ENCODE assay signal across 1 cellular context in the genomic region with DNA sequence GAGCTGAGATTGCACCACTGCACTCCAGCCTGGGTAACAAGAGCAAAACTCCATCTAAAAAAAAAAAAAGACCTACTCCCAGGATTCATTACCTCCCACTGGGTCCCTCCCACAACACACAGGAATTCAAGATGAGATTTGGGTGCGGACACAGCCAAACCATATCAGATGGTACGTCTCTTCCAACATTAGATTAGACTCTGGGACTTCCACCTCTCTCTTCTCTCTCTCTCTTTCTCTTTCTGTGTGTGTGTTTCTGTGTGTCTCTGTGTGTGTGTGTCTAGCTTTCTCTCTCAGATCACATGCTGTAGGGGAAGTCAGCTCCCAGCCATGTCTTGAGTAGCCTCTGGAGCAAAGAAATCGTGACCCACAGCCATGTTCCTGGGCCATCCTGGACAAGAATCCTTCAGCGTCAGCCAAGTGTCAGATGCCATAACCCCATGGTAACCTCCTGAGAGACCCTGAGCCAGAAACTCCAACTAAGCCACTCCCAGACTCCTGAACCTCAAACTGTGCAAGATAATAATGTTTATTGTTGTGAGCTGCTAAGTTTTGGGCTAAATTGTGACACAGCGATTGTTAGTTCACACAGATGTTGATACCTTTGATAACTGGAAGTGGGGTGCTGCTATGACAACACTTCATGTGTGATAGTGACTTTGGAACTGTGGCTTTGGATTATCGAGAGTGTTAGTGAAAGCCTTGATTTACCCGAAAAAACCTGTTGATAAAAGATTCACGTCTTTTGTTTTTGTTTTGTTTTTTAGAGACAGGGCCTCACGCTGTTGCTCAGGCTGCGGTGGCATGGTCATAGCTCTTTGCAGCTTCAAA.
TF ChIP-seq lines count a peak whose summit lies in the region.

No MANE protein-coding gene starts in this region.

TF ChIP-seq in K562, 482 proteins besides CTCF, POLR2A, EP300 and RAD21 (continued from another document and continues in another):
- TF ChIP-seq, protein P1, sequence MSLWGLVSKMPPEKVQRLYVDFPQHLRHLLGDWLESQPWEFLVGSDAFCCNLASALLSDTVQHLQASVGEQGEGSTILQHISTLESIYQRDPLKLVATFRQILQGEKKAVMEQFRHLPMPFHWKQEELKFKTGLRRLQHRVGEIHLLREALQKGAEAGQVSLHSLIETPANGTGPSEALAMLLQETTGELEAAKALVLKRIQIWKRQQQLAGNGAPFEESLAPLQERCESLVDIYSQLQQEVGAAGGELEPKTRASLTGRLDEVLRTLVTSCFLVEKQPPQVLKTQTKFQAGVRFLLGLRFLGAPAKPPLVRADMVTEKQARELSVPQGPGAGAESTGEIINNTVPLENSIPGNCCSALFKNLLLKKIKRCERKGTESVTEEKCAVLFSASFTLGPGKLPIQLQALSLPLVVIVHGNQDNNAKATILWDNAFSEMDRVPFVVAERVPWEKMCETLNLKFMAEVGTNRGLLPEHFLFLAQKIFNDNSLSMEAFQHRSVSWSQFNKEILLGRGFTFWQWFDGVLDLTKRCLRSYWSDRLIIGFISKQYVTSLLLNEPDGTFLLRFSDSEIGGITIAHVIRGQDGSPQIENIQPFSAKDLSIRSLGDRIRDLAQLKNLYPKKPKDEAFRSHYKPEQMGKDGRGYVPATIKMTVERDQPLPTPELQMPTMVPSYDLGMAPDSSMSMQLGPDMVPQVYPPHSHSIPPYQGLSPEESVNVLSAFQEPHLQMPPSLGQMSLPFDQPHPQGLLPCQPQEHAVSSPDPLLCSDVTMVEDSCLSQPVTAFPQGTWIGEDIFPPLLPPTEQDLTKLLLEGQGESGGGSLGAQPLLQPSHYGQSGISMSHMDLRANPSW (CRISPR knock-in tag; IDR thresholded peaks at IDR 0.05) = 0 out of 2 replicates have a peak, but pooled peaks have one; percentile 48
- TF ChIP-seq MEF2D (tag; conservative IDR thresholded peaks at IDR 0.05; ENCODE audit: low read depth) (no peak), MTA1 (IDR thresholded peaks at IDR 0.05; ENCODE audit: borderline replicate concordance) (peak; percentile 79; the same call in 1 of the 2 replicates), KLF6 (CRISPR knock-in tag; IDR thresholded peaks at IDR 0.05; ENCODE audit: borderline replicate concordance) (peak; percentile 68; the same call in 1 of the 2 replicates), JUND (IDR thresholded peaks at IDR 0.05; ENCODE audit: borderline replicate concordance, low read depth, low read length) (peak; percentile 33; the same call in 1 of the 2 replicates), JUND (tag; IDR thresholded peaks at IDR 0.05; ENCODE audit: borderline replicate concordance, low read depth, low read length) (no peak), TSC22D4 (tag; IDR thresholded peaks at IDR 0.05) (no peak), FOXM1 (IDR thresholded peaks at IDR 0.05; ENCODE audit: low read depth) (peak; percentile 27; the same call in 1 of the 2 replicates), FOXM1 (CRISPR knock-in tag; IDR thresholded peaks at IDR 0.05; ENCODE audit: low read depth) (no peak), PRPF4 (IDR thresholded peaks at IDR 0.05; ENCODE audit: insufficient read depth, low read depth, low read length, poor library complexity, severe bottlenecking) (no peak), OTX1 (CRISPR knock-in tag; IDR thresholded peaks at IDR 0.05) (peak; percentile 82; the same call in 1 of the 2 replicates), ZNF175 (CRISPR knock-in tag; IDR thresholded peaks at IDR 0.05; ENCODE audit: low read depth) (0 out of 2 replicates have a peak, but pooled peaks have one; percentile 55), MAZ (CRISPR knock-in tag; conservative IDR thresholded peaks at IDR 0.05 in 1 of 2, IDR thresholded peaks at IDR 0.05 in 1 of 2) (peak in 1 of 2 experiments; percentile 52; a peak in 1 of 4 replicates), FUS (optimal IDR thresholded peaks at IDR 0.05; ENCODE audit: low read depth, low read length) (no peak), NR2C2 (CRISPR knock-in tag; IDR thresholded peaks at IDR 0.05) (no peak), NR2C2 (tag; IDR thresholded peaks at IDR 0.05) (peak; percentile 59), MXI1 (IDR thresholded peaks at IDR 0.05; ENCODE audit: low read depth, low read length) (peak; percentile 72; the same call in 1 of the 2 replicates), GATA2 (CRISPR knock-in tag; IDR thresholded peaks at IDR 0.05) (peak; percentile 39; the same call in 1 of the 2 replicates), ZNF589 (CRISPR knock-in tag; IDR thresholded peaks at IDR 0.05; ENCODE audit: low read depth) (no peak), ELF4 (CRISPR knock-in tag; IDR thresholded peaks at IDR 0.05) (0 out of 2 replicates have a peak, but pooled peaks have one; percentile 61), ELF1 (tag; IDR thresholded peaks at IDR 0.05) (peak; percentile 42; the same call in 1 of the 2 replicates), STAG1 (CRISPR knock-in tag; IDR thresholded peaks at IDR 0.05; ENCODE audit: borderline replicate concordance) (no peak), SMARCE1 (IDR thresholded peaks at IDR 0.05) (peak; percentile 70)
- TF ChIP-seq, protein P2, sequence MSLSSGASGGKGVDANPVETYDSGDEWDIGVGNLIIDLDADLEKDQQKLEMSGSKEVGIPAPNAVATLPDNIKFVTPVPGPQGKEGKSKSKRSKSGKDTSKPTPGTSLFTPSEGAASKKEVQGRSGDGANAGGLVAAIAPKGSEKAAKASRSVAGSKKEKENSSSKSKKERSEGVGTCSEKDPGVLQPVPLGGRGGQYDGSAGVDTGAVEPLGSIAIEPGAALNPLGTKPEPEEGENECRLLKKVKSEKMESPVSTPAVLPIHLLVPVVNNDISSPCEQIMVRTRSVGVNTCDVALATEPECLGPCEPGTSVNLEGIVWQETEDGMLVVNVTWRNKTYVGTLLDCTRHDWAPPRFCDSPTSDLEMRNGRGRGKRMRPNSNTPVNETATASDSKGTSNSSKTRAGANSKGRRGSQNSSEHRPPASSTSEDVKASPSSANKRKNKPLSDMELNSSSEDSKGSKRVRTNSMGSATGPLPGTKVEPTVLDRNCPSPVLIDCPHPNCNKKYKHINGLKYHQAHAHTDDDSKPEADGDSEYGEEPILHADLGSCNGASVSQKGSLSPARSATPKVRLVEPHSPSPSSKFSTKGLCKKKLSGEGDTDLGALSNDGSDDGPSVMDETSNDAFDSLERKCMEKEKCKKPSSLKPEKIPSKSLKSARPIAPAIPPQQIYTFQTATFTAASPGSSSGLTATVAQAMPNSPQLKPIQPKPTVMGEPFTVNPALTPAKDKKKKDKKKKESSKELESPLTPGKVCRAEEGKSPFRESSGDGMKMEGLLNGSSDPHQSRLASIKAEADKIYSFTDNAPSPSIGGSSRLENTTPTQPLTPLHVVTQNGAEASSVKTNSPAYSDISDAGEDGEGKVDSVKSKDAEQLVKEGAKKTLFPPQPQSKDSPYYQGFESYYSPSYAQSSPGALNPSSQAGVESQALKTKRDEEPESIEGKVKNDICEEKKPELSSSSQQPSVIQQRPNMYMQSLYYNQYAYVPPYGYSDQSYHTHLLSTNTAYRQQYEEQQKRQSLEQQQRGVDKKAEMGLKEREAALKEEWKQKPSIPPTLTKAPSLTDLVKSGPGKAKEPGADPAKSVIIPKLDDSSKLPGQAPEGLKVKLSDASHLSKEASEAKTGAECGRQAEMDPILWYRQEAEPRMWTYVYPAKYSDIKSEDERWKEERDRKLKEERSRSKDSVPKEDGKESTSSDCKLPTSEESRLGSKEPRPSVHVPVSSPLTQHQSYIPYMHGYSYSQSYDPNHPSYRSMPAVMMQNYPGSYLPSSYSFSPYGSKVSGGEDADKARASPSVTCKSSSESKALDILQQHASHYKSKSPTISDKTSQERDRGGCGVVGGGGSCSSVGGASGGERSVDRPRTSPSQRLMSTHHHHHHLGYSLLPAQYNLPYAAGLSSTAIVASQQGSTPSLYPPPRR (CRISPR knock-in tag; IDR thresholded peaks at IDR 0.05; ENCODE audit: borderline replicate concordance) = 0 out of 2 replicates have a peak, but pooled peaks have one; percentile 28
- TF ChIP-seq, protein P3, sequence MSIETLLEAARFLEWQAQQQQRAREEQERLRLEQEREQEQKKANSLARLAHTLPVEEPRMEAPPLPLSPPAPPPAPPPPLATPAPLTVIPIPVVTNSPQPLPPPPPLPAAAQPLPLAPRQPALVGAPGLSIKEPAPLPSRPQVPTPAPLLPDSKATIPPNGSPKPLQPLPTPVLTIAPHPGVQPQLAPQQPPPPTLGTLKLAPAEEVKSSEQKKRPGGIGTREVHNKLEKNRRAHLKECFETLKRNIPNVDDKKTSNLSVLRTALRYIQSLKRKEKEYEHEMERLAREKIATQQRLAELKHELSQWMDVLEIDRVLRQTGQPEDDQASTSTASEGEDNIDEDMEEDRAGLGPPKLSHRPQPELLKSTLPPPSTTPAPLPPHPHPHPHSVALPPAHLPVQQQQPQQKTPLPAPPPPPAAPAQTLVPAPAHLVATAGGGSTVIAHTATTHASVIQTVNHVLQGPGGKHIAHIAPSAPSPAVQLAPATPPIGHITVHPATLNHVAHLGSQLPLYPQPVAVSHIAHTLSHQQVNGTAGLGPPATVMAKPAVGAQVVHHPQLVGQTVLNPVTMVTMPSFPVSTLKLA (conservative IDR thresholded peaks at IDR 0.05) = 0 out of 4 replicates have a peak, but pooled peaks of 1 of the 2 experiments have one; percentile 36
- TF ChIP-seq, protein P4, sequence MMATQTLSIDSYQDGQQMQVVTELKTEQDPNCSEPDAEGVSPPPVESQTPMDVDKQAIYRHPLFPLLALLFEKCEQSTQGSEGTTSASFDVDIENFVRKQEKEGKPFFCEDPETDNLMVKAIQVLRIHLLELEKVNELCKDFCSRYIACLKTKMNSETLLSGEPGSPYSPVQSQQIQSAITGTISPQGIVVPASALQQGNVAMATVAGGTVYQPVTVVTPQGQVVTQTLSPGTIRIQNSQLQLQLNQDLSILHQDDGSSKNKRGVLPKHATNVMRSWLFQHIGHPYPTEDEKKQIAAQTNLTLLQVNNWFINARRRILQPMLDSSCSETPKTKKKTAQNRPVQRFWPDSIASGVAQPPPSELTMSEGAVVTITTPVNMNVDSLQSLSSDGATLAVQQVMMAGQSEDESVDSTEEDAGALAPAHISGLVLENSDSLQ (IDR thresholded peaks at IDR 0.05) = peak; percentile 38; the same call in 1 of the 2 replicates
- TF ChIP-seq, protein P5, sequence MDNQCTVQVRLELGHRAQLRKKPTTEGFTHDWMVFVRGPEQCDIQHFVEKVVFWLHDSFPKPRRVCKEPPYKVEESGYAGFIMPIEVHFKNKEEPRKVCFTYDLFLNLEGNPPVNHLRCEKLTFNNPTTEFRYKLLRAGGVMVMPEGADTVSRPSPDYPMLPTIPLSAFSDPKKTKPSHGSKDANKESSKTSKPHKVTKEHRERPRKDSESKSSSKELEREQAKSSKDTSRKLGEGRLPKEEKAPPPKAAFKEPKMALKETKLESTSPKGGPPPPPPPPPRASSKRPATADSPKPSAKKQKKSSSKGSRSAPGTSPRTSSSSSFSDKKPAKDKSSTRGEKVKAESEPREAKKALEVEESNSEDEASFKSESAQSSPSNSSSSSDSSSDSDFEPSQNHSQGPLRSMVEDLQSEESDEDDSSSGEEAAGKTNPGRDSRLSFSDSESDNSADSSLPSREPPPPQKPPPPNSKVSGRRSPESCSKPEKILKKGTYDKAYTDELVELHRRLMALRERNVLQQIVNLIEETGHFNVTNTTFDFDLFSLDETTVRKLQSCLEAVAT (IDR thresholded peaks at IDR 0.05) = 0 out of 4 replicates have a peak, but pooled peaks of 1 of the 2 experiments have one; percentile 42
- TF ChIP-seq, protein P6, sequence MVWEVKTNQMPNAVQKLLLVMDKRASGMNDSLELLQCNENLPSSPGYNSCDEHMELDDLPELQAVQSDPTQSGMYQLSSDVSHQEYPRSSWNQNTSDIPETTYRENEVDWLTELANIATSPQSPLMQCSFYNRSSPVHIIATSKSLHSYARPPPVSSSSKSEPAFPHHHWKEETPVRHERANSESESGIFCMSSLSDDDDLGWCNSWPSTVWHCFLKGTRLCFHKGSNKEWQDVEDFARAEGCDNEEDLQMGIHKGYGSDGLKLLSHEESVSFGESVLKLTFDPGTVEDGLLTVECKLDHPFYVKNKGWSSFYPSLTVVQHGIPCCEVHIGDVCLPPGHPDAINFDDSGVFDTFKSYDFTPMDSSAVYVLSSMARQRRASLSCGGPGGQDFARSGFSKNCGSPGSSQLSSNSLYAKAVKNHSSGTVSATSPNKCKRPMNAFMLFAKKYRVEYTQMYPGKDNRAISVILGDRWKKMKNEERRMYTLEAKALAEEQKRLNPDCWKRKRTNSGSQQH (CRISPR knock-in tag; IDR thresholded peaks at IDR 0.05) = no peak
- TF ChIP-seq, protein P7, sequence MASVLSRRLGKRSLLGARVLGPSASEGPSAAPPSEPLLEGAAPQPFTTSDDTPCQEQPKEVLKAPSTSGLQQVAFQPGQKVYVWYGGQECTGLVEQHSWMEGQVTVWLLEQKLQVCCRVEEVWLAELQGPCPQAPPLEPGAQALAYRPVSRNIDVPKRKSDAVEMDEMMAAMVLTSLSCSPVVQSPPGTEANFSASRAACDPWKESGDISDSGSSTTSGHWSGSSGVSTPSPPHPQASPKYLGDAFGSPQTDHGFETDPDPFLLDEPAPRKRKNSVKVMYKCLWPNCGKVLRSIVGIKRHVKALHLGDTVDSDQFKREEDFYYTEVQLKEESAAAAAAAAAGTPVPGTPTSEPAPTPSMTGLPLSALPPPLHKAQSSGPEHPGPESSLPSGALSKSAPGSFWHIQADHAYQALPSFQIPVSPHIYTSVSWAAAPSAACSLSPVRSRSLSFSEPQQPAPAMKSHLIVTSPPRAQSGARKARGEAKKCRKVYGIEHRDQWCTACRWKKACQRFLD (CRISPR knock-in tag; IDR thresholded peaks at IDR 0.05) = peak; percentile 24; the same call in 1 of the 2 replicates
- TF ChIP-seq, protein P8, sequence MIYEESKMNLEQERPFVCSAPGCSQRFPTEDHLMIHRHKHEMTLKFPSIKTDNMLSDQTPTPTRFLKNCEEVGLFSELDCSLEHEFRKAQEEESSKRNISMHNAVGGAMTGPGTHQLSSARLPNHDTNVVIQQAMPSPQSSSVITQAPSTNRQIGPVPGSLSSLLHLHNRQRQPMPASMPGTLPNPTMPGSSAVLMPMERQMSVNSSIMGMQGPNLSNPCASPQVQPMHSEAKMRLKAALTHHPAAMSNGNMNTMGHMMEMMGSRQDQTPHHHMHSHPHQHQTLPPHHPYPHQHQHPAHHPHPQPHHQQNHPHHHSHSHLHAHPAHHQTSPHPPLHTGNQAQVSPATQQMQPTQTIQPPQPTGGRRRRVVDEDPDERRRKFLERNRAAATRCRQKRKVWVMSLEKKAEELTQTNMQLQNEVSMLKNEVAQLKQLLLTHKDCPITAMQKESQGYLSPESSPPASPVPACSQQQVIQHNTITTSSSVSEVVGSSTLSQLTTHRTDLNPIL (CRISPR knock-in tag; IDR thresholded peaks at IDR 0.05) = no peak
- TF ChIP-seq, protein P9, sequence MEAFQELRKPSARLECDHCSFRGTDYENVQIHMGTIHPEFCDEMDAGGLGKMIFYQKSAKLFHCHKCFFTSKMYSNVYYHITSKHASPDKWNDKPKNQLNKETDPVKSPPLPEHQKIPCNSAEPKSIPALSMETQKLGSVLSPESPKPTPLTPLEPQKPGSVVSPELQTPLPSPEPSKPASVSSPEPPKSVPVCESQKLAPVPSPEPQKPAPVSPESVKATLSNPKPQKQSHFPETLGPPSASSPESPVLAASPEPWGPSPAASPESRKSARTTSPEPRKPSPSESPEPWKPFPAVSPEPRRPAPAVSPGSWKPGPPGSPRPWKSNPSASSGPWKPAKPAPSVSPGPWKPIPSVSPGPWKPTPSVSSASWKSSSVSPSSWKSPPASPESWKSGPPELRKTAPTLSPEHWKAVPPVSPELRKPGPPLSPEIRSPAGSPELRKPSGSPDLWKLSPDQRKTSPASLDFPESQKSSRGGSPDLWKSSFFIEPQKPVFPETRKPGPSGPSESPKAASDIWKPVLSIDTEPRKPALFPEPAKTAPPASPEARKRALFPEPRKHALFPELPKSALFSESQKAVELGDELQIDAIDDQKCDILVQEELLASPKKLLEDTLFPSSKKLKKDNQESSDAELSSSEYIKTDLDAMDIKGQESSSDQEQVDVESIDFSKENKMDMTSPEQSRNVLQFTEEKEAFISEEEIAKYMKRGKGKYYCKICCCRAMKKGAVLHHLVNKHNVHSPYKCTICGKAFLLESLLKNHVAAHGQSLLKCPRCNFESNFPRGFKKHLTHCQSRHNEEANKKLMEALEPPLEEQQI (IDR thresholded peaks at IDR 0.05) = peak; percentile 54; the same call in 1 of the 2 replicates
